ENCODE assay signal across 1 cellular context in genomic region chr10:78774999-78775711, GRCh38.
TF ChIP-seq lines count a peak whose summit lies in the region.

No MANE protein-coding gene starts in this region.

TF ChIP-seq in HepG2, 621 proteins besides CTCF, POLR2A, EP300 and RAD21 (continued from another document and continues in another):
- TF ChIP-seq ZEB1 (IDR thresholded peaks at IDR 0.05; ENCODE audit: insufficient replicate concordance, low read depth) (peak; percentile 34), MAFG (CRISPR knock-in tag; IDR thresholded peaks at IDR 0.05) (no peak), ATF7 (IDR thresholded peaks at IDR 0.05) (no peak), ATF7 (CRISPR knock-in tag; IDR thresholded peaks at IDR 0.05) (peak; percentile 86), MTF2 (CRISPR knock-in tag; IDR thresholded peaks at IDR 0.05; ENCODE audit: borderline replicate concordance) (no peak), SOX5 (CRISPR knock-in tag; IDR thresholded peaks at IDR 0.05; ENCODE audit: borderline replicate concordance) (no peak), ZNF431 (CRISPR knock-in tag; IDR thresholded peaks at IDR 0.05; ENCODE audit: borderline replicate concordance, low read depth) (no peak), ZFP37 (CRISPR knock-in tag; IDR thresholded peaks at IDR 0.05; ENCODE audit: borderline replicate concordance) (0 out of 2 replicates have a peak, but pooled peaks have one; percentile 60), ZXDC (CRISPR knock-in tag; IDR thresholded peaks at IDR 0.05) (no peak), ZNF567 (CRISPR knock-in tag; IDR thresholded peaks at IDR 0.05; ENCODE audit: borderline replicate concordance) (no peak), SMYD3 (CRISPR knock-in tag; IDR thresholded peaks at IDR 0.05) (no peak), ZNF333 (CRISPR knock-in tag; IDR thresholded peaks at IDR 0.05; ENCODE audit: borderline replicate concordance) (no peak), ZNF788 (CRISPR knock-in tag; IDR thresholded peaks at IDR 0.05; ENCODE audit: borderline replicate concordance) (peak; percentile 49; the same call in 1 of the 2 replicates), HES4 (CRISPR knock-in tag; IDR thresholded peaks at IDR 0.05; ENCODE audit: borderline replicate concordance) (no peak), CHCHD3 (CRISPR knock-in tag; IDR thresholded peaks at IDR 0.05) (no peak), ZNF329 (CRISPR knock-in tag; IDR thresholded peaks at IDR 0.05; ENCODE audit: low read depth) (no peak), ZNF652 (CRISPR knock-in tag; IDR thresholded peaks at IDR 0.05; ENCODE audit: borderline replicate concordance, low read depth) (no peak), HHEX (CRISPR knock-in tag; IDR thresholded peaks at IDR 0.05) (no peak), GATAD2A (CRISPR knock-in tag; IDR thresholded peaks at IDR 0.05) (peak; percentile 66), ZFP41 (CRISPR knock-in tag; IDR thresholded peaks at IDR 0.05; ENCODE audit: borderline replicate concordance) (no peak), SMARCC2 (IDR thresholded peaks at IDR 0.05) (no peak), MIER2 (CRISPR knock-in tag; IDR thresholded peaks at IDR 0.05) (no peak), ZFP36L2 (CRISPR knock-in tag; IDR thresholded peaks at IDR 0.05) (no peak), HOXA7 (CRISPR knock-in tag; IDR thresholded peaks at IDR 0.05) (no peak), REST (IDR thresholded peaks at IDR 0.05; ENCODE audit: borderline replicate concordance in 1 of 2, low read depth in 1 of 2, low read length in 2 of 2) (no peak), PLRG1 (conservative IDR thresholded peaks at IDR 0.05) (no peak), ZNF687 (CRISPR knock-in tag; IDR thresholded peaks at IDR 0.05) (peak; percentile 81), SNAPC2 (CRISPR knock-in tag; IDR thresholded peaks at IDR 0.05) (0 out of 2 replicates have a peak, but pooled peaks have one; percentile 32), RORA (CRISPR knock-in tag; IDR thresholded peaks at IDR 0.05) (no peak), ASH2L (IDR thresholded peaks at IDR 0.05; ENCODE audit: insufficient read length, low read depth, low read length) (peak; percentile 21), ZNF496 (CRISPR knock-in tag; IDR thresholded peaks at IDR 0.05; ENCODE audit: insufficient replicate concordance) (no peak), ZNF878 (CRISPR knock-in tag; IDR thresholded peaks at IDR 0.05) (no peak), POLR2AphosphoS5 (IDR thresholded peaks at IDR 0.05; ENCODE audit: low read depth, low read length) (no peak), AGO1 (IDR thresholded peaks at IDR 0.05; ENCODE audit: low read depth, low read length, poor library complexity, severe bottlenecking) (no peak), MNT (IDR thresholded peaks at IDR 0.05) (no peak), ZNF619 (CRISPR knock-in tag; IDR thresholded peaks at IDR 0.05) (no peak), TCF7L2 (IDR thresholded peaks at IDR 0.05; ENCODE audit: low read depth, low read length) (no peak), ZMYM2 (CRISPR knock-in tag; IDR thresholded peaks at IDR 0.05) (no peak), ZNF605 (CRISPR knock-in tag; IDR thresholded peaks at IDR 0.05) (no peak), ZNF30 (CRISPR knock-in tag; IDR thresholded peaks at IDR 0.05) (no peak), ZNF616 (CRISPR knock-in tag; IDR thresholded peaks at IDR 0.05; ENCODE audit: low read depth) (no peak), NPAS2 (CRISPR knock-in tag; IDR thresholded peaks at IDR 0.05; ENCODE audit: borderline replicate concordance) (no peak), ZUFSP (CRISPR knock-in tag; IDR thresholded peaks at IDR 0.05; ENCODE audit: borderline replicate concordance) (no peak), IKZF4 (CRISPR knock-in tag; IDR thresholded peaks at IDR 0.05; ENCODE audit: borderline replicate concordance, low read depth, not compliant biosample characterization) (no peak), ZNF441 (CRISPR knock-in tag; IDR thresholded peaks at IDR 0.05; ENCODE audit: borderline replicate concordance) (no peak; the same call in 1 of the 2 replicates), ZNF839 (CRISPR knock-in tag; IDR thresholded peaks at IDR 0.05; ENCODE audit: borderline replicate concordance) (no peak), RXRA (CRISPR knock-in tag; IDR thresholded peaks at IDR 0.05) (peak; percentile 66; the same call in 1 of the 2 replicates), HOMEZ (CRISPR knock-in tag; IDR thresholded peaks at IDR 0.05; ENCODE audit: low read depth) (no peak), AKAP8 (CRISPR knock-in tag; IDR thresholded peaks at IDR 0.05) (no peak)
